8 cellular contexts compared by ENCODE assay signal in the genomic region with DNA sequence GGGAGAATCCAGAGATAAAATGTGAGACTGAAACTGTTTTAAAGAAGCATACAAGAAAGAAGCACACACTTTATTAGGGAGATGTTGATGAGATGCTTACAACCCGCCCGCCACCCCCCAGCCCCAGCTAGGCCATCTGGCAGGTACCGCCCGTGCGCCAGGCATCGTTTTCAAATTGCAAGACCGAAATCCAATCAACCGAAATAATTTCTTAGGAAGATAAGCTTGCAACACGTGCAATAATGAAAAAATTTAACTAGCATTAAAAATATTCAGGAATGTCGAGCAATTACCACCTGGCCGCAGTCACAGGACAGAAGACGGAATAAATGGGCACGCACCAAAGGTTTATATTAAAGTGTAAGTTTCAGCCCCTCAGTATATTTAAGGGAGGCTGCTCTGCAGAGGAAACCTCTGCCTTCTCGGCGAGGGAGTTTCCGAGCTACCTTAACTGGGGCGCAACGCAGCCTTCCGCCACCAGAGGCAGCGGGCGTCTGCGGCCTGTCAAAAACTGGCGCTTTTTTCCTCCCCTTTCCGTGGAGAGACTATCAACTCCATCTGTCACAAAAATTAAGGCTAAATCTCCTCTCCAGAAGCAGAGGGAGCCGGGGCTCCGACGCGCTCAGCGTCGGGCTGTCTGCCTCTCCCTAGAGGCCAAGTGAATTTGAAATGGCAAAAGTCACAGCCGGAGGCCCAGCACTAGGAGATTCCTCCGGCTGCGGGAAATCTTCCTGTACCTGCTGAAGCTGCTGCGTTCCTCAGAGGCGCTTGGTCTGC. TPM values are rescaled to one million over a fixed set of nuclear protein-coding genes. Genes with fewer than 3 reads are reported as not detected.
DNase-seq lines count a peak whose midpoint lies in the region; ATAC-seq, FAIRE-seq and TF ChIP-seq lines count a peak whose summit lies in the region.

No MANE protein-coding gene starts in this region.

- peak; percentile 84 for TF ChIP-seq CTCF in A673 (conservative IDR thresholded peaks at IDR 0.05; ENCODE audit: low read depth, low read length)
- peak; percentile 68 to 80 (median 79) for TF ChIP-seq CTCF in H1 (IDR thresholded peaks at IDR 0.05; ENCODE audit: control extremely low read depth in 1 of 3, insufficient read depth in 1 of 3, low read depth in 1 of 3, low read length in 3 of 3)

- H3K4me2 ChIP-seq in H1 (ENCODE audit: insufficient read depth in 1 of 2, low read depth in 2 of 2, low read length in 2 of 2) (peak overlapping the region; percentile 79), mesendoderm (ENCODE audit: low read length) (peak overlapping the region; percentile 85)

- peak; percentile 67 for ATAC-seq in GM18520 (IDR thresholded peaks at IDR 0.05; ENCODE audit: unreplicated experiment)
- peak; percentile 65 for ATAC-seq in HG03095 (IDR thresholded peaks at IDR 0.05; ENCODE audit: unreplicated experiment)

- H3K23ac ChIP-seq in H1 (ENCODE audit: insufficient read length) (no peak overlapping the region), mesendoderm (ENCODE audit: low read length) (no peak overlapping the region)

- peaks cover 0 to 6% of the 10 kb centered on the region in 2 experiments; a peak in 1 of 4 replicates for H3K79me2 ChIP-seq in H1 (ENCODE audit: control insufficient read depth in 1 of 2, insufficient read depth in 2 of 2, low read length in 2 of 2)
- H3K79me2 ChIP-seq in mesendoderm (ENCODE audit: control insufficient read depth, insufficient read depth, low read length), result no peaks in the 10 kb centered on the region

- H3K56ac ChIP-seq in H1 (replicated peaks; ENCODE audit: insufficient read length, low read depth, low read length), result no peak overlapping the region
- peak overlapping the region; percentile 12 for H3K56ac ChIP-seq in mesendoderm (ENCODE audit: low read length)

- H3K36me3 ChIP-seq in A673 (ENCODE audit: insufficient read depth, low read length, poor library complexity, severe bottlenecking) (peaks cover 18% of the 10 kb centered on the region), H1 (ENCODE audit: control insufficient read depth in 2 of 4, insufficient read depth in 4 of 4, low read length in 3 of 4) (no peaks in the 10 kb centered on the region), mesendoderm (ENCODE audit: control insufficient read depth, insufficient read depth, low read length) (no peaks in the 10 kb centered on the region)

- no peak overlapping the region for H3K4ac ChIP-seq in H1 (replicated peaks; ENCODE audit: insufficient read length, low read depth, low read length)
- H3K4ac ChIP-seq in mesendoderm (ENCODE audit: low read depth, low read length), result no peak overlapping the region

- no peak for FAIRE-seq in H1 (lab: Jason Lieb, UNC)

- no peak overlapping the region for H2BK12ac ChIP-seq in H1 (ENCODE audit: low read depth, low read length)

- H3K27ac ChIP-seq in A673 (ENCODE audit: low read depth, low read length, poor library complexity, severe bottlenecking) (peak overlapping the region; percentile 71), H1 (ENCODE audit: low read depth, low read length) (no peak overlapping the region), mesendoderm (ENCODE audit: low read depth, low read length) (no peak overlapping the region)

- intact Hi-C loops in A673 (cut with micrococcal nuclease; ENCODE audit: unreplicated experiment), result loop anchor here (10.0 kb wide), 2 partner anchors 136 to 514 kb away; no protein-coding TSS in a partner anchor

- H2BK120ac ChIP-seq in H1 (replicated peaks; ENCODE audit: low read depth, low read length) (no peak overlapping the region), mesendoderm (ENCODE audit: low read depth, low read length) (no peak overlapping the region)

- H3K18ac ChIP-seq in H1 (ENCODE audit: extremely low read depth, low read length) (no peak overlapping the region), mesendoderm (ENCODE audit: low read length) (peak overlapping the region; percentile 18)

- CTCF ChIA-PET in A673 (lab: Charles Lee) (interaction anchor here (0.6 to 1.3 kb wide), 4 partner anchors 131 to 461 kb away, joined by 3 to 8 read pairs (median 5); no protein-coding TSS in a partner anchor), H1 (lab: Charles Lee; ENCODE audit: partially characterized antibody) (interaction anchor here (0.6 to 2.2 kb wide), 22 partner anchors 10 to 640 kb away, joined by 3 to 20 read pairs (median 3); no protein-coding TSS in a partner anchor)

- peaks cover 17% of the 10 kb centered on the region for H3K23me2 ChIP-seq in H1 (ENCODE audit: low read depth, low read length)

- H2BK5ac ChIP-seq in H1 (ENCODE audit: low read depth, low read length) (no peak overlapping the region), mesendoderm (ENCODE audit: low read length) (no peak overlapping the region)

- peak; percentile 94 for DNase-seq in A673 (ENCODE audit: low spot score)
- peak; percentile 66 for DNase-seq in NCI-H69 (lab: John Stamatoyannopoulos, UW)
- DNase-seq in activated CD8-positive, alpha-beta memory T cell treated with anti-CD3 and anti-CD28 coated beads for 24 hours, result peak; percentile 86
- DNase-seq in H1 (ENCODE audit: low read depth in 1 of 2, low spot score in 2 of 2), result peak in 1 of 2 experiments; percentile 82
- DNase-seq in mesendoderm, result peak; percentile 81
- peak; percentile 53 for DNase-seq in stimulated activated CD8-positive, alpha-beta memory T cell treated with anti-CD3 and anti-CD28 coated beads, Interleukin-12 subunit alpha, Interleukin-12 subunit beta, amount 100 ng/mL, for 4 hours (ENCODE audit: low read depth)

- TF ChIP-seq EP300 in H1 (IDR thresholded peaks at IDR 0.05; ENCODE audit: borderline replicate concordance in 1 of 2, low read depth in 2 of 2, low read length in 2 of 2), result no peak

- no peak for TF ChIP-seq POLR2A in H1 (IDR thresholded peaks at IDR 0.05; ENCODE audit: control extremely low read depth in 1 of 2, low read depth in 2 of 2, low read length in 2 of 2)

- POLR2A ChIA-PET in A673 (lab: Charles Lee; ENCODE audit: low non-redundant PET), result interaction anchor here (0.6 to 0.7 kb wide), 5 partner anchors 60 to 606 kb away, joined by 3 to 9 read pairs (median 4); no protein-coding TSS in a partner anchor
- POLR2A ChIA-PET in H1 (lab: Charles Lee; ENCODE audit: partially characterized antibody), result no interaction called here

- TSS peak; percentile 63 for BruUV-seq in A673 (replicated peaks; lab: Mats Ljungman, UMichigan)

- no peak overlapping the region; a peak in 1 of 7 replicates for H3K9ac ChIP-seq in H1 (replicated peaks in 1 of 4; ENCODE audit: extremely low read depth in 1 of 4, low read depth in 3 of 4, low read length in 3 of 4)
- peak overlapping the region; percentile 53 for H3K9ac ChIP-seq in mesendoderm (ENCODE audit: low read length)

- H4K8ac ChIP-seq in H1 (ENCODE audit: extremely low read depth, insufficient read depth, low read length) (no peak overlapping the region), mesendoderm (ENCODE audit: low read depth, low read length) (no peak overlapping the region)

- H3K9me3 ChIP-seq in A673 (ENCODE audit: low read depth, low read length, poor library complexity, severe bottlenecking), result peaks cover 11% of the 10 kb centered on the region
- peaks cover 4 to 6% of the 10 kb centered on the region in 2 experiments; a peak in 1 of 4 replicates for H3K9me3 ChIP-seq in H1 (ENCODE audit: insufficient read depth in 2 of 2, low read depth in 1 of 2, low read length in 1 of 2)

- H3K4me1 ChIP-seq in A673 (ENCODE audit: insufficient read depth, low read length, poor library complexity, severe bottlenecking), result peaks cover 21% of the 10 kb centered on the region
- peaks cover 2 to 17% (median 4%) of the 10 kb centered on the region in 4 experiments; a peak in 6 of 7 replicates for H3K4me1 ChIP-seq in H1 (replicated peaks in 1 of 4; ENCODE audit: control insufficient read depth in 3 of 4, insufficient read depth in 4 of 4, low read length in 3 of 4)
- H3K4me1 ChIP-seq in mesendoderm (ENCODE audit: control insufficient read depth, low read depth, low read length), result peaks cover 2% of the 10 kb centered on the region

- H2AFZ ChIP-seq in H1 (ENCODE audit: low read length), result peak overlapping the region; percentile 60; the same call in 1 of the 2 replicates

- H2AK5ac ChIP-seq in H1 (ENCODE audit: low read depth, low read length) (no peak overlapping the region), mesendoderm (ENCODE audit: low read length) (no peak overlapping the region)

- H4K5ac ChIP-seq in H1 (ENCODE audit: insufficient read length, low read depth, low read length) (no peak overlapping the region), mesendoderm (ENCODE audit: low read length) (no peak overlapping the region)

- H3K14ac ChIP-seq in H1 (ENCODE audit: insufficient read length), result no peak overlapping the region

- H4K20me1 ChIP-seq in H1 (replicated peaks in 1 of 2; ENCODE audit: control insufficient read depth in 1 of 2, insufficient read depth in 2 of 2, low read length in 2 of 2), result peaks cover 0 to 2% of the 10 kb centered on the region in 2 experiments

- H3K4me3 ChIP-seq in A673 (ENCODE audit: low read depth, low read length, poor library complexity, severe bottlenecking) (peak overlapping the region; percentile 84), H1 (ENCODE audit: extremely low read depth in 1 of 4, insufficient read depth in 2 of 4, low read depth in 3 of 4, low read length in 4 of 4) (peak overlapping the region; percentile 33 to 82 (median 62)), mesendoderm (ENCODE audit: low read length) (peak overlapping the region; percentile 35)

- H3K79me1 ChIP-seq in H1 (ENCODE audit: low read depth, low read length), result no peaks in the 10 kb centered on the region
- H3K79me1 ChIP-seq in mesendoderm (ENCODE audit: low read length), result no peaks in the 10 kb centered on the region

- no peak overlapping the region for H2BK15ac ChIP-seq in H1 (ENCODE audit: low read length)
- H2BK15ac ChIP-seq in mesendoderm (replicated peaks; ENCODE audit: low read depth), result no peak overlapping the region

- no peak overlapping the region for H2BK20ac ChIP-seq in H1 (ENCODE audit: low read length)

- H4K91ac ChIP-seq in H1 (replicated peaks; ENCODE audit: insufficient read length, low read length), result no peak overlapping the region

- peak; percentile 61 to 70 for TF ChIP-seq RAD21 in H1 (IDR thresholded peaks at IDR 0.05 in 1 of 2, conservative IDR thresholded peaks at IDR 0.05 in 1 of 2; ENCODE audit: low read depth in 2 of 2, low read length in 2 of 2)

- WGBS in H1 (ENCODE audit: extremely low coverage in 1 of 2, insufficient coverage in 1 of 2, insufficient read length in 1 of 2, insufficient replicate concordance in 2 of 2, low coverage in 1 of 2, low lambda C conversion rate in 2 of 2, missing lambda C conversion rate in 1 of 2), 2 experiments, result 2% methylated on average over 35 of the region's 35 CpGs; no CpG with 5 or more reads in 1 of the 2 experiments
- WGBS in mesendoderm (ENCODE audit: extremely low coverage, insufficient coverage, low lambda C conversion rate), result no CpG with 5 or more reads among the region's 35 CpGs

- H3K27me3 ChIP-seq in A673 (replicated peaks; ENCODE audit: insufficient read depth, low read depth, low read length, poor library complexity), result no peaks in the 10 kb centered on the region
- peaks cover 0 to 32% (median 14%) of the 10 kb centered on the region in 4 experiments; a peak in 5 of 7 replicates for H3K27me3 ChIP-seq in H1 (replicated peaks in 1 of 4; ENCODE audit: control insufficient read depth in 3 of 4, extremely low read depth in 1 of 4, insufficient read depth in 3 of 4, low read length in 3 of 4)
- H3K27me3 ChIP-seq in mesendoderm (ENCODE audit: insufficient read depth, low read length, poor library complexity), result peaks cover 5% of the 10 kb centered on the region

RNA-seq across cellular contexts. Expression of gene GAS1, which starts 1.0 kb away (rescaled TPM):
- total RNA-seq in A673 (2021), result 57.5 and 73.0 TPM in 2 replicates
- 5.1 and 5.7 TPM in 2 replicates for total RNA-seq in H1 (2021; fragmentation: NEBNext Ultra II Directional; extraction: Animal tissue kit (Norgen Biotek cat#: 25700))
- polyA plus RNA-seq in H1 (2011; rRNA removed), result 2.8 and 3.3 TPM in 2 replicates
- polyA plus RNA-seq in H1 (2011; cell fraction: cytosol; rRNA removed), result 3.7 TPM
- 3.1 TPM for polyA plus RNA-seq in H1 (2011; cell fraction: nucleus; rRNA removed)
- polyA plus RNA-seq in H1 (2012, experiment 1 of 2), result 2.7 to 3.3 TPM (median 2.9 TPM) in 4 replicates
- polyA plus RNA-seq in H1 (2012, experiment 2 of 2), result 2.8 TPM
- 1.7 TPM for polyA plus RNA-seq in H1 (2013, experiment 1 of 2)
- polyA plus RNA-seq in H1 (2013, experiment 2 of 2), result 1.4 TPM
- 1.4 TPM in 2 replicates for polyA minus RNA-seq in H1 (2011; rRNA and poly(A)+ RNA removed)
- 8.0 TPM for polyA minus RNA-seq in H1 (2011; cell fraction: cytosol; rRNA and poly(A)+ RNA removed)
- 6.8 TPM for polyA minus RNA-seq in H1 (2011; cell fraction: nucleus; rRNA and poly(A)+ RNA removed)
- polyA plus RNA-seq in mesendoderm (2013, experiment 1 of 2), result 0.73 TPM
- polyA plus RNA-seq in mesendoderm (2013, experiment 2 of 2), result 0.59 TPM
